11 cellular contexts compared by ENCODE assay signal in the genomic region with DNA sequence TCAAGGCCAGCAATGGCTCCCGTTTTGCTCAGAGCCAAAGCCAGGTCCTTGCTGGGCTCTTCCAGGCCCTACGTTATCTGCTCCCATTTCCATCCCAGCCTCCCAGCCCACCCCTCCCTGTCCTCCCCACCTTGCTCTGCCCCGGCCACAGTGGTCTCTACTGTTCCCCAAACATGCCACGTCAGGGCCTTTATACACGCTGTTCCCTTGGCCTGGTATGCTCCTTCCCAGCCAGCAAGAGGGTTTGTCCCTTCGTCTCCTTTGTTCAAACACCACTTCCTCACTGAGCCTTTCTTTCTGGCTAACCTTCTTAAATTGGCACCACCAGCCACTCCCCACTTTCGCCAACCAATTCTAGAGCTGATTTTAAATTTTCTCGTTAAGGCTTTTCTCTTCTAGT. TPM values are rescaled to one million over a fixed set of nuclear protein-coding genes. Genes with fewer than 3 reads are reported as not detected.
DNase-seq lines count a peak whose midpoint lies in the region; ATAC-seq and TF ChIP-seq lines count a peak whose summit lies in the region.
"Had no signal": no experiment of that assay in that cellular context is flagged by ENCODE, and none has a peak within 500 bp of the region (broad histone marks: within the 10 kb centered on the region; RNA-seq: fewer than 3 reads in every experiment).

No MANE protein-coding gene starts in this region.

- peak overlapping the region in 2 of 5 experiments; percentile 9 to 58 for H3K4me3 Mint-ChIP-seq in brain
- H3K4me3 Mint-ChIP-seq in mesothelial cell of epicardium: no peak overlapping the region

- no peak for DNase-seq in heart right ventricle
- DNase-seq in cardiac septum (ENCODE audit: low spot score): no peak
- no peak for DNase-seq in mesothelial cell of epicardium (ENCODE audit: low spot score in 2 of 2, unreplicated experiment in 2 of 2)
- DNase-seq in transverse colon: no peak
- no peak for DNase-seq in dedifferentiated amniotic fluid mesenchymal stem cell (ENCODE audit: extremely low spot score)
- no peak for DNase-seq in GM13976 (ENCODE audit: low spot score)
- DNase-seq: AML-193, GF-D8 had no signal

- H3K4me1 ChIP-seq in heart right ventricle: peaks cover 8 to 83% (median 58%) of the 10 kb centered on the region in 9 donors
- peaks cover 0 to 34% (median 11%) of the 10 kb centered on the region in 4 donors for H3K4me1 ChIP-seq in transverse colon

- H3K36me3 Mint-ChIP-seq in brain: no peaks in the 10 kb centered on the region
- H3K36me3 Mint-ChIP-seq in mesothelial cell of epicardium: no peaks in the 10 kb centered on the region

- TF ChIP-seq EP300 in transverse colon (IDR thresholded peaks at IDR 0.05; ENCODE audit: low read depth): no peak

- in situ Hi-C loops in transverse colon (cut with MboI; ENCODE audit: low pct_ligation_motif_present in 1 of 4, low pct_unique_long_range_greater_than_20kb in 1 of 4, low sequenced_read_pairs in 3 of 4) (no loop called here), GM13976 (cut with MboI; ENCODE audit: low sequenced_read_pairs, unreplicated experiment) (no loop called here)

- H3K9me3 Mint-ChIP-seq in brain: peaks cover 0 to 11% (median 0%) of the 10 kb centered on the region in 5 experiments
- no peaks in the 10 kb centered on the region for H3K9me3 Mint-ChIP-seq in mesothelial cell of epicardium

- H3K4me1 Mint-ChIP-seq in brain (peaks cover 34% of the 10 kb centered on the region), mesothelial cell of epicardium (peaks cover 39% of the 10 kb centered on the region)

- H3K36me3 ChIP-seq in heart right ventricle: peaks cover 0 to 36% (median 0%) of the 10 kb centered on the region in 9 donors
- no peaks in the 10 kb centered on the region for H3K36me3 ChIP-seq in transverse colon

- H3K27me3 Mint-ChIP-seq in brain (peaks cover 10% of the 10 kb centered on the region), mesothelial cell of epicardium (ENCODE audit: low read depth) (peaks cover 8% of the 10 kb centered on the region)

- peak overlapping the region in 9 of 10 donors; percentile 52 to 75 (median 65) for H3K4me3 ChIP-seq in heart right ventricle
- no peak overlapping the region for H3K4me3 ChIP-seq in transverse colon

- H3K27ac ChIP-seq in heart right ventricle: peak overlapping the region; percentile 71 to 97 (median 88)
- peak overlapping the region; percentile 25 to 81 (median 76) for H3K27ac ChIP-seq in transverse colon

- H3K27ac Mint-ChIP-seq in brain (peak overlapping the region in 3 of 5 experiments; percentile 4 to 81 (median 25)), mesothelial cell of epicardium (peak overlapping the region; percentile 99)

- H3K27me3 ChIP-seq in heart right ventricle (no peaks in the 10 kb centered on the region), transverse colon (no peaks in the 10 kb centered on the region)

- TF ChIP-seq POLR2A in transverse colon (IDR thresholded peaks at IDR 0.05): no peak

- WGBS in heart right ventricle, 2 donors: 52 to 67% methylated on average over 8 of the region's 8 CpGs
- WGBS in transverse colon (ENCODE audit: low coverage in 1 of 2), 2 donors: 60 to 83% methylated on average over 2 to 8 of the region's 8 CpGs

- TF ChIP-seq CTCF in heart right ventricle (IDR thresholded peaks at IDR 0.05) (no peak), brain (conservative IDR thresholded peaks at IDR 0.05) (no peak), mesothelial cell of epicardium (IDR thresholded peaks at IDR 0.05; ENCODE audit: unreplicated experiment) (no peak), transverse colon (IDR thresholded peaks at IDR 0.05) (no peak), GM13976 (IDR thresholded peaks at IDR 0.05; ENCODE audit: borderline replicate concordance, control extremely low read depth, extremely low read depth, insufficient read depth, missing control alignments) (no peak)

- intact Hi-C loops in heart right ventricle (cut with DNase I) (no loop called here), cardiac septum (cut with DNase I) (no loop called here), transverse colon (cut with DNase I; ENCODE audit: low total_unique reads) (no loop called here)

- ATAC-seq in heart right ventricle (no peak), GM21526 (IDR thresholded peaks at IDR 0.05; ENCODE audit: low FRiP score, unreplicated experiment) (no peak)

- H3K9me3 ChIP-seq in heart right ventricle: no peaks in the 10 kb centered on the region
- H3K9me3 ChIP-seq in transverse colon: no peaks in the 10 kb centered on the region

RNA-seq across cellular contexts. Expression of a gene that starts 9.8 kb away (rescaled TPM):
- 10 to 100 TPM; 10.9 to 26.0 (median 17.7) TPM for total RNA-seq in heart right ventricle
- 10 to 100 TPM; 30.1 to 36.7 TPM for polyA plus RNA-seq in heart right ventricle
- total RNA-seq in cardiac septum: 16.0 TPM
- 32.2 TPM for polyA plus RNA-seq in brain (ENCODE audit: insufficient read depth, low read depth, low replicate concordance)
- total RNA-seq in mesothelial cell of epicardium: 3.4 to 3.9 TPM (median 3.7 TPM) in 3 replicates
- total RNA-seq in transverse colon: 10 to 100 TPM in 1 of 4 donors, 1 to 10 TPM in 3; 2.6 to 10.1 (median 3.9) TPM

RNA-seq across cellular contexts. Expression of a gene that starts 17.2 kb away (rescaled TPM):
- total RNA-seq in heart right ventricle: 10 to 100 TPM; 30.9 to 59.0 (median 44.1) TPM
- polyA plus RNA-seq in heart right ventricle: 10 to 100 TPM; 32.5 to 47.7 TPM
- total RNA-seq in cardiac septum: 48.7 TPM
- 68.6 TPM for polyA plus RNA-seq in brain (ENCODE audit: insufficient read depth, low read depth, low replicate concordance)
- total RNA-seq in mesothelial cell of epicardium: 110 to 120 TPM (median 112 TPM) in 3 replicates
- 10 to 100 TPM; 32.6 to 78.9 (median 49.3) TPM for total RNA-seq in transverse colon

RNA-seq across cellular contexts. Expression of a gene that starts 33.6 kb away (rescaled TPM):
- 1 to 10 TPM; 1.5 to 6.3 (median 2.2) TPM for total RNA-seq in heart right ventricle
- 1 to 10 TPM; 6.9 to 7.6 TPM for polyA plus RNA-seq in heart right ventricle
- total RNA-seq in cardiac septum: 4.4 TPM
- 22.1 TPM for polyA plus RNA-seq in brain (ENCODE audit: insufficient read depth, low read depth, low replicate concordance)
- total RNA-seq in mesothelial cell of epicardium: 14.0 to 17.3 TPM (median 15.9 TPM) in 3 replicates
- total RNA-seq in transverse colon: 100 to 1,000 TPM in 1 of 4 donors, 10 to 100 TPM in 3; 31.4 to 126 (median 48.1) TPM

RNA-seq across cellular contexts. Expression of a gene that starts 34.0 kb away (rescaled TPM):
- total RNA-seq in heart right ventricle (10 to 100 TPM; 40.2 to 58.5 (median 46.5) TPM), cardiac septum (36.5 TPM), mesothelial cell of epicardium (58.1 to 61.4 TPM (median 58.2 TPM) in 3 replicates), transverse colon (100 to 1,000 TPM in 1 of 4 donors, 10 to 100 TPM in 3; 31.4 to 144 (median 74.8) TPM)
- polyA plus RNA-seq in heart right ventricle (10 to 100 TPM; 40.7 to 45.5 TPM), brain (ENCODE audit: insufficient read depth, low read depth, low replicate concordance) (55.8 TPM)

RNA-seq across cellular contexts. Expression of a gene that starts 52.8 kb away (rescaled TPM):
- total RNA-seq in heart right ventricle: under 1 TPM in 9 of 10 donors, not detected in 1; 0.04 to 0.61 (median 0.32) TPM
- polyA plus RNA-seq in heart right ventricle: 1 to 10 TPM in 1 of 2 donors, under 1 TPM in 1; 0.04 to 1.4 TPM
- 0.16 TPM for total RNA-seq in cardiac septum
- polyA plus RNA-seq in brain (ENCODE audit: insufficient read depth, low read depth, low replicate concordance): not detected
- 0.07 TPM in 1 of 3 replicates, not detected in the others for total RNA-seq in mesothelial cell of epicardium
- total RNA-seq in transverse colon: not detected
- total RNA-seq: kidney epithelial cell had no signal

Comparison
In these comparisons a context has a peak if more than half of its experiments do, and no peak if none do; other contexts are left out.
1. H3K4me3 ChIP-seq: peak in heart right ventricle (9 of 10); none in transverse colon (0 of 4).